In genomic region chr16:3444032-3444388, GRCh38 we compare ENCODE assay signal across 9 cellular contexts. TPM values are rescaled to one million over a fixed set of nuclear protein-coding genes. Genes with fewer than 3 reads are reported as not detected.
DNase-seq lines count a peak whose midpoint lies in the region; ATAC-seq and TF ChIP-seq lines count a peak whose summit lies in the region.
"Had no signal": no experiment of that assay in that cellular context is flagged by ENCODE, and none has a peak within 500 bp of the region (broad histone marks: within the 10 kb centered on the region; RNA-seq: fewer than 3 reads in every experiment).

No MANE protein-coding gene starts in this region.

- TF ChIP-seq CTCF in MM.1S (IDR thresholded peaks at IDR 0.05; ENCODE audit: low read length): no peak
- TF ChIP-seq CTCF in glutamatergic neuron (IDR thresholded peaks at IDR 0.05; ENCODE audit: partially characterized antibody, unreplicated experiment): no peak
- TF ChIP-seq CTCF in parathyroid adenoma (IDR thresholded peaks at IDR 0.05): no peak

- DNase-seq in CD4-positive, alpha-beta memory T cell: peak in 3 of 5 donors; percentile 27 to 73 (median 71)
- DNase-seq in MM.1S (no peak), glutamatergic neuron (peak; percentile 28), Kasumi-1 (lab: John Stamatoyannopoulos, UW) (no peak)
- no peak for DNase-seq in activated T-helper 2 cell treated with anti-CD3 and anti-CD28 coated beads, Interferon-gamma antibody, Interleukin-2, Interleukin-4, amounts not matched to agents 10 μg/mL and 5 μg/mL and 100 μg/mL, durations not matched to agents 14 hours and 24 hours and 36 hours (ENCODE audit: low spot score)

- H2AFZ ChIP-seq in MM.1S (ENCODE audit: low read length) (peak overlapping the region; percentile 75), parathyroid adenoma (peak overlapping the region; percentile 86)

- H3K9ac ChIP-seq in MM.1S (ENCODE audit: low read length): peak overlapping the region; percentile 71
- peak overlapping the region; percentile 78 for H3K9ac ChIP-seq in parathyroid adenoma

- POLR2A ChIA-PET in CD4-positive, alpha-beta memory T cell (lab: Charles Lee; ENCODE audit: partially characterized antibody): interaction anchor here (0.7 to 2.3 kb wide), 13 partner anchors 13 to 414 kb away, joined by 3 to 17 read pairs (median 5); partner anchors contain the start of genes CLUAP1, IL32, TIGD7 and ZNF174

- H3K9me3 Mint-ChIP-seq in CD4-positive, alpha-beta memory T cell: peaks cover 0 to 22% (median 13%) of the 10 kb centered on the region in 8 donors
- H3K9me3 Mint-ChIP-seq in activated T-helper 2 cell treated with anti-CD3 and anti-CD28 coated beads, Interferon-gamma antibody, Interleukin-2, Interleukin-4, amounts not matched to agents 10 μg/mL and 5 μg/mL and 100 μg/mL, durations not matched to agents 14 hours and 24 hours and 36 hours: peaks cover 38% of the 10 kb centered on the region
- peaks cover 13% of the 10 kb centered on the region for H3K9me3 Mint-ChIP-seq in glutamatergic neuron (ENCODE audit: unreplicated experiment)

- peak overlapping the region; percentile 66 to 67 for H3K4me3 ChIP-seq in CD4-positive, alpha-beta memory T cell (ENCODE audit: low read length in 2 of 2)
- H3K4me3 ChIP-seq in MM.1S (ENCODE audit: low read length) (peak overlapping the region; percentile 74), parathyroid adenoma (ENCODE audit: low read depth, low read length) (peak overlapping the region; percentile 85)

- intact Hi-C loops in CD4-positive, alpha-beta memory T cell (cut with micrococcal nuclease): no loop called here
- intact Hi-C loops in activated T-helper 2 cell treated with anti-CD3 and anti-CD28 coated beads, Interferon-gamma antibody, Interleukin-2, Interleukin-4, amounts not matched to agents 10 μg/mL and 5 μg/mL and 100 μg/mL, durations not matched to agents 14 hours and 24 hours and 36 hours (cut with micrococcal nuclease): no loop called here

- H3K4me1 Mint-ChIP-seq in CD4-positive, alpha-beta memory T cell: peaks cover 8 to 39% (median 23%) of the 10 kb centered on the region in 4 donors
- peaks cover 14% of the 10 kb centered on the region for H3K4me1 Mint-ChIP-seq in activated T-helper 2 cell treated with anti-CD3 and anti-CD28 coated beads, Interferon-gamma antibody, Interleukin-2, Interleukin-4, amounts not matched to agents 10 μg/mL and 5 μg/mL and 100 μg/mL, durations not matched to agents 14 hours and 24 hours and 36 hours (ENCODE audit: low read depth)
- H3K4me1 Mint-ChIP-seq in glutamatergic neuron (ENCODE audit: low read depth, unreplicated experiment): peaks cover 2% of the 10 kb centered on the region

- peaks cover 0 to 8% of the 10 kb centered on the region in 2 donors for H3K9me3 ChIP-seq in CD4-positive, alpha-beta memory T cell (ENCODE audit: control insufficient read depth in 1 of 2, low read length in 2 of 2)
- no peaks in the 10 kb centered on the region for H3K9me3 ChIP-seq in MM.1S (replicated peaks; ENCODE audit: insufficient read depth, low read length)
- no peaks in the 10 kb centered on the region for H3K9me3 ChIP-seq in parathyroid adenoma (ENCODE audit: control insufficient read depth, low read length)

- no peaks in the 10 kb centered on the region for H4K20me1 ChIP-seq in MM.1S (ENCODE audit: insufficient read depth, low read length)

- peaks cover 21% of the 10 kb centered on the region for H3K79me2 ChIP-seq in MM.1S (ENCODE audit: low read length)
- H3K79me2 ChIP-seq in parathyroid adenoma: peaks cover 49% of the 10 kb centered on the region

- peaks cover 25 to 41% of the 10 kb centered on the region in 2 donors for H3K36me3 Mint-ChIP-seq in CD4-positive, alpha-beta memory T cell
- peaks cover 76% of the 10 kb centered on the region for H3K36me3 Mint-ChIP-seq in activated T-helper 2 cell treated with anti-CD3 and anti-CD28 coated beads, Interferon-gamma antibody, Interleukin-2, Interleukin-4, amounts not matched to agents 10 μg/mL and 5 μg/mL and 100 μg/mL, durations not matched to agents 14 hours and 24 hours and 36 hours (ENCODE audit: low read depth)
- H3K36me3 Mint-ChIP-seq in glutamatergic neuron (ENCODE audit: unreplicated experiment): peaks cover 10% of the 10 kb centered on the region

- CTCF ChIA-PET in CD4-positive, alpha-beta memory T cell (lab: Charles Lee; ENCODE audit: partially characterized antibody): interaction anchor here (0.9 to 1.7 kb wide), 4 partner anchors 13 to 261 kb away, joined by 3 to 6 read pairs (median 4); partner anchors contain the start of genes TIGD7, ZNF174, ZNF75A and ZSCAN32

- peak overlapping the region; percentile 88 to 99 (median 97) for H3K27ac Mint-ChIP-seq in CD4-positive, alpha-beta memory T cell
- peak overlapping the region; percentile 97 for H3K27ac Mint-ChIP-seq in activated T-helper 2 cell treated with anti-CD3 and anti-CD28 coated beads, Interferon-gamma antibody, Interleukin-2, Interleukin-4, amounts not matched to agents 10 μg/mL and 5 μg/mL and 100 μg/mL, durations not matched to agents 14 hours and 24 hours and 36 hours
- peak overlapping the region; percentile 96 for H3K27ac Mint-ChIP-seq in glutamatergic neuron (ENCODE audit: unreplicated experiment)

- H3K36me3 ChIP-seq in CD4-positive, alpha-beta memory T cell (ENCODE audit: insufficient read depth, low read length): peaks cover 6% of the 10 kb centered on the region
- H3K36me3 ChIP-seq in MM.1S (replicated peaks; ENCODE audit: insufficient read depth, low read length) (no peaks in the 10 kb centered on the region), parathyroid adenoma (ENCODE audit: control insufficient read depth, insufficient read depth, low read length) (no peaks in the 10 kb centered on the region)

- H3F3A ChIP-seq in MM.1S (ENCODE audit: insufficient read depth, low read length): no peaks in the 10 kb centered on the region

- H3K4me2 ChIP-seq in MM.1S (ENCODE audit: low read depth, low read length) (peak overlapping the region; percentile 50), parathyroid adenoma (ENCODE audit: low read length) (peak overlapping the region; percentile 76)

- no peaks in the 10 kb centered on the region for H3K27me3 Mint-ChIP-seq in CD4-positive, alpha-beta memory T cell
- H3K27me3 Mint-ChIP-seq in activated T-helper 2 cell treated with anti-CD3 and anti-CD28 coated beads, Interferon-gamma antibody, Interleukin-2, Interleukin-4, amounts not matched to agents 10 μg/mL and 5 μg/mL and 100 μg/mL, durations not matched to agents 14 hours and 24 hours and 36 hours (ENCODE audit: low read depth): no peaks in the 10 kb centered on the region
- H3K27me3 Mint-ChIP-seq in glutamatergic neuron (ENCODE audit: unreplicated experiment): peaks cover 5% of the 10 kb centered on the region

- peak overlapping the region; percentile 96 to 99 (median 96) for H3K4me3 Mint-ChIP-seq in CD4-positive, alpha-beta memory T cell
- peak overlapping the region; percentile 97 for H3K4me3 Mint-ChIP-seq in activated T-helper 2 cell treated with anti-CD3 and anti-CD28 coated beads, Interferon-gamma antibody, Interleukin-2, Interleukin-4, amounts not matched to agents 10 μg/mL and 5 μg/mL and 100 μg/mL, durations not matched to agents 14 hours and 24 hours and 36 hours (ENCODE audit: low read depth)
- peak overlapping the region; percentile 100 for H3K4me3 Mint-ChIP-seq in glutamatergic neuron (ENCODE audit: unreplicated experiment)

- no peaks in the 10 kb centered on the region for H3K27me3 ChIP-seq in CD4-positive, alpha-beta memory T cell (ENCODE audit: insufficient read depth, low read length)
- no peaks in the 10 kb centered on the region for H3K27me3 ChIP-seq in MM.1S (replicated peaks; ENCODE audit: insufficient read depth, low read length)
- H3K27me3 ChIP-seq in parathyroid adenoma (ENCODE audit: control insufficient read depth, insufficient read depth, low read length): no peaks in the 10 kb centered on the region

- no peaks in the 10 kb centered on the region for H3K9me2 ChIP-seq in MM.1S (replicated peaks; ENCODE audit: insufficient read depth, low read length)

- H3K4me1 ChIP-seq in CD4-positive, alpha-beta memory T cell (ENCODE audit: insufficient read depth, low read length): peaks cover 24% of the 10 kb centered on the region
- no peaks in the 10 kb centered on the region for H3K4me1 ChIP-seq in MM.1S (ENCODE audit: low read length)
- peaks cover 9% of the 10 kb centered on the region for H3K4me1 ChIP-seq in parathyroid adenoma

- peak; percentile 26 for ATAC-seq in GM21717 (IDR thresholded peaks at IDR 0.05; ENCODE audit: unreplicated experiment)
- ATAC-seq in GM21576 (IDR thresholded peaks at IDR 0.05; ENCODE audit: unreplicated experiment): no peak

- peak overlapping the region; percentile 80 for H3K27ac ChIP-seq in CD4-positive, alpha-beta memory T cell (ENCODE audit: low read depth, low read length)
- H3K27ac ChIP-seq in MM.1S (ENCODE audit: low read length) (peak overlapping the region; percentile 29; the same call in 1 of the 2 replicates), parathyroid adenoma (peak overlapping the region; percentile 89)

RNA-seq across cellular contexts. Expression of gene NAA60, which starts 0.5 kb away (rescaled TPM):
- total RNA-seq in CD4-positive, alpha-beta memory T cell: 10 to 100 TPM; 58.1 to 62.9 TPM
- 10 to 100 TPM; 28.2 to 59.6 TPM for polyA plus RNA-seq in CD4-positive, alpha-beta memory T cell
- 31.0 and 36.2 TPM in 2 replicates for total RNA-seq in activated T-helper 2 cell treated with anti-CD3 and anti-CD28 coated beads, Interferon-gamma antibody, Interleukin-2, Interleukin-4, amounts not matched to agents 10 μg/mL and 5 μg/mL and 100 μg/mL, durations not matched to agents 14 hours and 24 hours and 36 hours
- 69.9 TPM for total RNA-seq in glutamatergic neuron (ENCODE audit: unreplicated experiment)

RNA-seq across cellular contexts. Expression of gene ZNF597, which starts 0.7 kb away (rescaled TPM):
- 1 to 10 TPM; 5.3 TPM for total RNA-seq in CD4-positive, alpha-beta memory T cell
- polyA plus RNA-seq in CD4-positive, alpha-beta memory T cell: 1 to 10 TPM; 1.0 to 1.9 TPM
- 1.8 and 1.9 TPM in 2 replicates for total RNA-seq in activated T-helper 2 cell treated with anti-CD3 and anti-CD28 coated beads, Interferon-gamma antibody, Interleukin-2, Interleukin-4, amounts not matched to agents 10 μg/mL and 5 μg/mL and 100 μg/mL, durations not matched to agents 14 hours and 24 hours and 36 hours
- 1.9 TPM for total RNA-seq in glutamatergic neuron (ENCODE audit: unreplicated experiment)

RNA-seq across cellular contexts. Expression of gene ZNF174, which starts 43.0 kb away (rescaled TPM):
- total RNA-seq in CD4-positive, alpha-beta memory T cell: 10 to 100 TPM; 17.9 to 18.0 TPM
- 10 to 100 TPM in 1 of 2 donors, 1 to 10 TPM in 1; 9.5 to 19.0 TPM for polyA plus RNA-seq in CD4-positive, alpha-beta memory T cell
- total RNA-seq in activated T-helper 2 cell treated with anti-CD3 and anti-CD28 coated beads, Interferon-gamma antibody, Interleukin-2, Interleukin-4, amounts not matched to agents 10 μg/mL and 5 μg/mL and 100 μg/mL, durations not matched to agents 14 hours and 24 hours and 36 hours: 9.2 and 11.1 TPM in 2 replicates
- 16.3 TPM for total RNA-seq in glutamatergic neuron (ENCODE audit: unreplicated experiment)

RNA-seq across cellular contexts. Expression of gene ZSCAN32, which starts 43.2 kb away (rescaled TPM):
- 10 to 100 TPM; 26.8 to 28.8 TPM for total RNA-seq in CD4-positive, alpha-beta memory T cell
- polyA plus RNA-seq in CD4-positive, alpha-beta memory T cell: 10 to 100 TPM in 1 of 2 donors, 1 to 10 TPM in 1; 9.8 to 11.9 TPM
- total RNA-seq in activated T-helper 2 cell treated with anti-CD3 and anti-CD28 coated beads, Interferon-gamma antibody, Interleukin-2, Interleukin-4, amounts not matched to agents 10 μg/mL and 5 μg/mL and 100 μg/mL, durations not matched to agents 14 hours and 24 hours and 36 hours: 13.2 and 16.1 TPM in 2 replicates
- total RNA-seq in glutamatergic neuron (ENCODE audit: unreplicated experiment): 14.9 TPM

RNA-seq across cellular contexts. Expression of gene C16orf90, which starts 51.3 kb away (rescaled TPM):
- total RNA-seq in CD4-positive, alpha-beta memory T cell: not detected
- polyA plus RNA-seq in CD4-positive, alpha-beta memory T cell: not detected
- not detected in 2 replicates for total RNA-seq in activated T-helper 2 cell treated with anti-CD3 and anti-CD28 coated beads, Interferon-gamma antibody, Interleukin-2, Interleukin-4, amounts not matched to agents 10 μg/mL and 5 μg/mL and 100 μg/mL, durations not matched to agents 14 hours and 24 hours and 36 hours
- not detected for total RNA-seq in glutamatergic neuron (ENCODE audit: unreplicated experiment)
- total RNA-seq: activated CD8-positive, alpha-beta memory T cell treated with anti-CD3 and anti-CD28 coated beads for 36 hours had no signal

Comparison
In these comparisons a context has a peak if more than half of its experiments do, and no peak if none do; other contexts are left out.
1. DNase-seq: peak in CD4-positive, alpha-beta memory T cell (3 of 5) and glutamatergic neuron (single experiment); none in MM.1S (single experiment), activated T-helper 2 cell treated with anti-CD3 and anti-CD28 coated beads, Interferon-gamma antibody, Interleukin-2, Interleukin-4, amounts not matched to agents 10 μg/mL and 5 μg/mL and 100 μg/mL, durations not matched to agents 14 hours and 24 hours and 36 hours (single experiment) and Kasumi-1 (0 of 2).
2. H3K27ac ChIP-seq: peak in every context shown above with its lines; median percentile 89 in parathyroid adenoma; 80 in CD4-positive, alpha-beta memory T cell; 29 in MM.1S.
3. Peak in every context shown above with its lines, with median percentiles within 50 percentile points of each other: H3K4me3 ChIP-seq, H3K27ac Mint-ChIP-seq and H3K4me3 Mint-ChIP-seq.